26 cellular contexts compared by ENCODE assay signal in the genomic region with DNA sequence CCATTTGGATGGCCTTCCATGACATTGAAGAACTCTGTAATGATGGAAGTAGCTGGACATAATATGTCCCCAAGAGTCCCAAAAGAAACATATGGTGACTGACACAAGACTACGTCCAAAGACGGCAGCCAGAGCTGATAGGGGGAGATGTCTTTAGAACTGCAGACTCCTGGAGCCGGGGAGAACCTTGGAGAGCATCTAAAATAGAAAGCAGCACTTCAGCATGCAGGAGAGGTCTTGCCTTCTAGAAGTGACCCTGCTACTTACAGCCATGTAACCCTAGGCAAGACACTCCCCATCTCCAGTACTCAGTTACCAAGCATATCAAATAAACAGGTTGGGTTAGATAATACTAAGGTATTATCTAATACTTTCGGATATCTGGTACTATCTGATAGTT.
DNase-seq lines count a peak whose midpoint lies in the region; ATAC-seq and TF ChIP-seq lines count a peak whose summit lies in the region.
"Had no signal": no experiment of that assay in that cellular context is flagged by ENCODE, and none has a peak within 500 bp of the region (broad histone marks: within the 10 kb centered on the region; RNA-seq: fewer than 3 reads in every experiment).

No MANE protein-coding gene starts in this region.

- no peaks in the 10 kb centered on the region for H3K9me2 ChIP-seq in OCI-LY1 (ENCODE audit: low read depth, low read length)

- H3K27ac ChIP-seq in OCI-LY1 (ENCODE audit: low read depth, low read length, poor library complexity, severe bottlenecking) = peak overlapping the region; percentile 35
- peak overlapping the region in 1 of 4 donors; percentile 43 for H3K27ac ChIP-seq in gastroesophageal sphincter
- no peak overlapping the region for H3K27ac ChIP-seq in aorta (ENCODE audit: low read depth in 1 of 2, low read length in 2 of 2)
- H3K27ac ChIP-seq in transverse colon = no peak overlapping the region
- H3K27ac ChIP-seq: A549, dorsolateral prefrontal cortex had no signal

- no peak for DNase-seq in Right ventricle myocardium inferior (ENCODE audit: missing footprints)
- DNase-seq in cardiac septum (ENCODE audit: low spot score) = no peak
- DNase-seq in aorta = no peak
- DNase-seq in NCI-H2029 (lab: John Stamatoyannopoulos, UW) = no peak
- DNase-seq in transverse colon = no peak
- no peak for DNase-seq in Calu3
- DNase-seq: activated CD4-positive, alpha-beta memory T cell treated with anti-CD3 and anti-CD28 coated beads for 36 hours; activated CD4-positive, CD25-positive, alpha-beta regulatory T cell treated with anti-CD3 and anti-CD28 coated beads, Interleukin-2, amount 50 U/mL, for 72 hours; activated CD8-positive, alpha-beta memory T cell treated with anti-CD3 and anti-CD28 coated beads, Interleukin-2, amount 50 U/mL, for 48 hours; activated naive CD4-positive, alpha-beta T cell treated with Interleukin-2 at 50 U/mL for 16 hours; CD4-positive, alpha-beta memory T cell; DMS 273 treated with DMSO at 0.1 percent for 48 hours; dorsolateral prefrontal cortex; EL; left colon; NCI-H1092; NCI-H1694; NCI-H2171 had no signal

- H2AFZ ChIP-seq in OCI-LY1 (ENCODE audit: low read length) = no peak overlapping the region

- no peak overlapping the region for H3K9ac ChIP-seq in OCI-LY1 (ENCODE audit: low read length)

- no peak overlapping the region for H3K4me3 ChIP-seq in OCI-LY1 (ENCODE audit: low read depth, low read length, poor library complexity, severe bottlenecking)
- no peak overlapping the region for H3K4me3 ChIP-seq in gastroesophageal sphincter
- no peak overlapping the region for H3K4me3 ChIP-seq in aorta (ENCODE audit: low read length in 2 of 2)
- H3K4me3 ChIP-seq in transverse colon = no peak overlapping the region
- H3K4me3 ChIP-seq: A549, dorsolateral prefrontal cortex had no signal

- no peak for TF ChIP-seq CTCF in OCI-LY1 (IDR thresholded peaks at IDR 0.05; ENCODE audit: low read length)
- TF ChIP-seq CTCF in gastroesophageal sphincter (IDR thresholded peaks at IDR 0.05) = no peak
- no peak for TF ChIP-seq CTCF in transverse colon (IDR thresholded peaks at IDR 0.05)
- TF ChIP-seq CTCF in Calu3 (IDR thresholded peaks at IDR 0.05; ENCODE audit: unreplicated experiment) = no peak

- no peaks in the 10 kb centered on the region for H4K20me1 ChIP-seq in OCI-LY1 (ENCODE audit: insufficient read depth, low read length)

- H3K9me3 ChIP-seq in OCI-LY1 (ENCODE audit: low read length) (no peaks in the 10 kb centered on the region), gastroesophageal sphincter (no peaks in the 10 kb centered on the region), aorta (ENCODE audit: control insufficient read depth, low read length) (no peaks in the 10 kb centered on the region), transverse colon (no peaks in the 10 kb centered on the region)
- H3K9me3 ChIP-seq: A549 had no signal

- H3K27me3 Mint-ChIP-seq in Calu3 (ENCODE audit: unreplicated experiment) = no peaks in the 10 kb centered on the region
- H3K27me3 Mint-ChIP-seq: brain had no signal

- 85 to 86% methylated on average over 3 to 4 of the region's 4 CpGs for WGBS in gastroesophageal sphincter (ENCODE audit: low coverage in 1 of 2), 2 donors
- 86 to 88% methylated on average over 4 of the region's 4 CpGs for WGBS in aorta, 2 donors
- 89 to 100% methylated on average over 1 to 4 of the region's 4 CpGs for WGBS in transverse colon (ENCODE audit: low coverage in 1 of 2), 2 donors

- peaks cover 14% of the 10 kb centered on the region for H3K4me1 ChIP-seq in OCI-LY1 (ENCODE audit: insufficient read depth, low read length, severe bottlenecking)
- H3K4me1 ChIP-seq in gastroesophageal sphincter = peaks cover 0 to 4% (median 0%) of the 10 kb centered on the region in 3 donors
- H3K4me1 ChIP-seq in aorta (ENCODE audit: control insufficient read depth in 1 of 2, insufficient read depth in 2 of 2, low read length in 2 of 2) = no peaks in the 10 kb centered on the region
- H3K4me1 ChIP-seq in transverse colon = no peaks in the 10 kb centered on the region
- H3K4me1 ChIP-seq: A549 had no signal

- intact Hi-C loops in Right ventricle myocardium inferior (cut with DNase I) = no loop called here
- intact Hi-C loops in cardiac septum (cut with DNase I) = no loop called here
- intact Hi-C loops in aorta (cut with DNase I) = no loop called here
- intact Hi-C loops in transverse colon (cut with DNase I; ENCODE audit: low total_unique reads) = no loop called here
- intact Hi-C loops in Calu3 (cut with micrococcal nuclease; ENCODE audit: unreplicated experiment) = no loop called here

- TF ChIP-seq POLR2A in gastroesophageal sphincter (IDR thresholded peaks at IDR 0.05) = no peak
- no peak for TF ChIP-seq POLR2A in transverse colon (IDR thresholded peaks at IDR 0.05)

- H3K27me3 ChIP-seq in OCI-LY1 (ENCODE audit: insufficient read depth, low read length) = no peaks in the 10 kb centered on the region
- no peaks in the 10 kb centered on the region for H3K27me3 ChIP-seq in gastroesophageal sphincter
- no peaks in the 10 kb centered on the region for H3K27me3 ChIP-seq in aorta (ENCODE audit: control insufficient read depth in 1 of 2, insufficient read depth in 2 of 2, low read length in 1 of 2)
- no peaks in the 10 kb centered on the region for H3K27me3 ChIP-seq in transverse colon
- H3K27me3 ChIP-seq: dorsolateral prefrontal cortex had no signal

- CTCF ChIA-PET in Calu3 (lab: Charles Lee) = no interaction called here

- no peaks in the 10 kb centered on the region for H3K36me3 ChIP-seq in OCI-LY1 (ENCODE audit: insufficient read depth, low read length)
- H3K36me3 ChIP-seq in gastroesophageal sphincter = no peaks in the 10 kb centered on the region
- no peaks in the 10 kb centered on the region for H3K36me3 ChIP-seq in aorta (ENCODE audit: control insufficient read depth in 1 of 2, insufficient read depth in 2 of 2, low read length in 1 of 2)
- H3K36me3 ChIP-seq in transverse colon = no peaks in the 10 kb centered on the region

- in situ Hi-C loops in transverse colon (cut with MboI; ENCODE audit: low pct_ligation_motif_present in 1 of 4, low pct_unique_long_range_greater_than_20kb in 1 of 4, low sequenced_read_pairs in 3 of 4) = no loop called here

- no TSS peak for BruUV-seq in Calu3 (replicated peaks; lab: Mats Ljungman, UMichigan)

- no peaks in the 10 kb centered on the region for H3K79me2 ChIP-seq in OCI-LY1 (ENCODE audit: insufficient read depth, low read length)

- H3F3A ChIP-seq in OCI-LY1 (ENCODE audit: insufficient read depth, low read length) = no peaks in the 10 kb centered on the region

- H3K36me3 Mint-ChIP-seq in Calu3 (ENCODE audit: insufficient read depth, unreplicated experiment) = no peaks in the 10 kb centered on the region
- H3K36me3 Mint-ChIP-seq: activated CD4-positive, alpha-beta memory T cell treated with anti-CD3 and anti-CD28 coated beads for 36 hours; brain; CD4-positive, alpha-beta memory T cell; memory B cell; stimulated activated memory B cell treated with anti-CD40 and anti-IgM and Interleukin-4, amounts not matched to agents 10 μg/mL and 1 μg/mL and 100 μg/mL, for 72 hours had no signal

- no peak overlapping the region for H3K27ac Mint-ChIP-seq in Calu3 (ENCODE audit: unreplicated experiment)
- H3K27ac Mint-ChIP-seq: activated CD4-positive, alpha-beta memory T cell treated with anti-CD3 and anti-CD28 coated beads for 36 hours; brain; memory B cell; nephron; stimulated activated memory B cell treated with anti-CD40 and anti-IgM and Interleukin-4, amounts not matched to agents 10 μg/mL and 1 μg/mL and 100 μg/mL, for 72 hours had no signal

- peaks cover 4% of the 10 kb centered on the region for H3K9me3 Mint-ChIP-seq in Calu3 (ENCODE audit: low read depth, unreplicated experiment)
- H3K9me3 Mint-ChIP-seq: activated CD4-positive, alpha-beta memory T cell treated with anti-CD3 and anti-CD28 coated beads for 36 hours; CD4-positive, alpha-beta memory T cell; memory B cell; stimulated activated memory B cell treated with anti-CD40 and anti-IgM and Interleukin-4, amounts not matched to agents 10 μg/mL and 1 μg/mL and 100 μg/mL, for 72 hours had no signal

- H3K4me3 Mint-ChIP-seq in Calu3 (ENCODE audit: low read depth, unreplicated experiment) = no peak overlapping the region
- H3K4me3 Mint-ChIP-seq: activated CD4-positive, alpha-beta memory T cell treated with anti-CD3 and anti-CD28 coated beads for 36 hours; activated T-helper 1 cell treated with anti-CD3 and anti-CD28 coated beads, Interleukin-12 subunit alpha, Interleukin-12 subunit beta, Interleukin-2, Interleukin-4 antibody, amounts not matched to agents 30 ng/mL and 10 ng/mL and 1 ng/mL, durations not matched to agents 14 hours and 24 hours and 36 hours; brain; memory B cell; nephron had no signal

- ATAC-seq in Right ventricle myocardium inferior (peak; percentile 44), gastroesophageal sphincter (peak; percentile 27), aorta (ENCODE audit: low FRiP score) (peak; percentile 38)
- ATAC-seq: A549; stimulated activated memory B cell treated with anti-CD40 and anti-IgM and Interleukin-4, amounts not matched to agents 10 μg/mL and 1 μg/mL and 100 μg/mL, for 72 hours had no signal

- no peak for TF ChIP-seq EP300 in gastroesophageal sphincter (IDR thresholded peaks at IDR 0.05)
- TF ChIP-seq EP300 in transverse colon (IDR thresholded peaks at IDR 0.05; ENCODE audit: low read depth) = no peak

- no peak overlapping the region for H3K4me2 ChIP-seq in OCI-LY1 (ENCODE audit: low read length)
- H3K4me2 ChIP-seq: A549 had no signal

- H3K4me1 Mint-ChIP-seq in Calu3 (ENCODE audit: low read depth, unreplicated experiment) = peaks cover 7% of the 10 kb centered on the region
- H3K4me1 Mint-ChIP-seq: brain, nephron had no signal
